In the genomic region with DNA sequence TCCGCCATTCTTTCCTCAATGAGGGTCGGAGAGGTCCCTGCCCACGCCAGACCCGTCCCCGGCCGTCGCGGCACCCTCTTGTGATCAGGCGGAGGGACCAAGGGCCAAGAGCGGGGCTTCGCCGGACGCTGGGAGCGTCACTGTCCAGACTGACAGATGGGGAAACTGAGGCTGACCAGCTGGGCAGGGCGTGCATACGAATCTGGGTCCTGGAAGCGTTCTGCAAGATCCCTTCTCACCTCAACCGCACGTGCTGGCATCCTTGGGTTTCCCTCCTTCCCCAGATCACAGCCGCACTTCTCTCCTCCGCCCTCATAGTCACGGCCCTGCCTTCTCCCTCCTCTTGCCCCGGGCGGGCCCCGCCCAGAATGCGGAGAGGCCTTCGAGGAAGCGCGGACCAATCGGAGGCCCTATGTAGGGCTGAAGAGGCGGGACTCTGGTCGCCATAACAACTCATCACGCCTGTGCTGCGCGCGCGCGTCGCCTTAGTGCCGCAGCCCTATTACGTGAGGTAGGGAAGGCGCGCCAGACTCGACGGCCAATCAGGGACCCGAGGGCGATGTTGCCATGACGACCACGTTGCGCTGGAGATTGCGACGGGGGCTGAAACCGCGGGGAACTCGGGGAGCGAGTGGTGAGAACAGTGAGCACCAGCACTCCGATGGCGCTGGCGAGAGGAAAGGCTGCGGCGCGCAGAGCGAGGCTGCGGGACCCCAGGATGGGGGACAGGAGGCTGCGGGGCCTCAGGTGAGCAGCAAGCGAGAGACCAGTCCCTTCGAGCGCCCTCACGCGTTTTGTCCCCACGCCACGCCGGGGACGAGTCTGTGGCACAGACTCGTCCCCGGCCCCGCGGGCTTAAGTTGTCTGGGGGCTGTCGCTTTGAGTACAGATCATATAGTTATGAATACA, we compare ENCODE assay signal across 1 cellular context.
TF ChIP-seq lines count a peak whose summit lies in the region.

No MANE protein-coding gene starts in this region.

TF ChIP-seq in WTC11, 78 proteins besides CTCF, POLR2A, EP300 and RAD21 (continued from another document and continues in another):
- TF ChIP-seq, protein P1, sequence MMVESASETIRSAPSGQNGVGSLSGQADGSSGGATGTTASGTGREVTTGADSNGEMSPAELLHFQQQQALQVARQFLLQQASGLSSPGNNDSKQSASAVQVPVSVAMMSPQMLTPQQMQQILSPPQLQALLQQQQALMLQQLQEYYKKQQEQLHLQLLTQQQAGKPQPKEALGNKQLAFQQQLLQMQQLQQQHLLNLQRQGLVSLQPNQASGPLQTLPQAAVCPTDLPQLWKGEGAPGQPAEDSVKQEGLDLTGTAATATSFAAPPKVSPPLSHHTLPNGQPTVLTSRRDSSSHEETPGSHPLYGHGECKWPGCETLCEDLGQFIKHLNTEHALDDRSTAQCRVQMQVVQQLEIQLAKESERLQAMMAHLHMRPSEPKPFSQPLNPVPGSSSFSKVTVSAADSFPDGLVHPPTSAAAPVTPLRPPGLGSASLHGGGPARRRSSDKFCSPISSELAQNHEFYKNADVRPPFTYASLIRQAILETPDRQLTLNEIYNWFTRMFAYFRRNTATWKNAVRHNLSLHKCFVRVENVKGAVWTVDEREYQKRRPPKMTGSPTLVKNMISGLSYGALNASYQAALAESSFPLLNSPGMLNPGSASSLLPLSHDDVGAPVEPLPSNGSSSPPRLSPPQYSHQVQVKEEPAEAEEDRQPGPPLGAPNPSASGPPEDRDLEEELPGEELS (CRISPR knock-in tag; IDR thresholded peaks at IDR 0.05) = no peak
- TF ChIP-seq CREM (CRISPR knock-in tag; IDR thresholded peaks at IDR 0.05) = peak; percentile 91
- TF ChIP-seq ERG (CRISPR knock-in tag; IDR thresholded peaks at IDR 0.05) = no peak
- TF ChIP-seq RORB (CRISPR knock-in tag; IDR thresholded peaks at IDR 0.05) = no peak
- no peak for TF ChIP-seq PREB (CRISPR knock-in tag; IDR thresholded peaks at IDR 0.05; ENCODE audit: borderline replicate concordance)
- TF ChIP-seq ZBTB43 (CRISPR knock-in tag; IDR thresholded peaks at IDR 0.05) = no peak
- TF ChIP-seq, protein P2, sequence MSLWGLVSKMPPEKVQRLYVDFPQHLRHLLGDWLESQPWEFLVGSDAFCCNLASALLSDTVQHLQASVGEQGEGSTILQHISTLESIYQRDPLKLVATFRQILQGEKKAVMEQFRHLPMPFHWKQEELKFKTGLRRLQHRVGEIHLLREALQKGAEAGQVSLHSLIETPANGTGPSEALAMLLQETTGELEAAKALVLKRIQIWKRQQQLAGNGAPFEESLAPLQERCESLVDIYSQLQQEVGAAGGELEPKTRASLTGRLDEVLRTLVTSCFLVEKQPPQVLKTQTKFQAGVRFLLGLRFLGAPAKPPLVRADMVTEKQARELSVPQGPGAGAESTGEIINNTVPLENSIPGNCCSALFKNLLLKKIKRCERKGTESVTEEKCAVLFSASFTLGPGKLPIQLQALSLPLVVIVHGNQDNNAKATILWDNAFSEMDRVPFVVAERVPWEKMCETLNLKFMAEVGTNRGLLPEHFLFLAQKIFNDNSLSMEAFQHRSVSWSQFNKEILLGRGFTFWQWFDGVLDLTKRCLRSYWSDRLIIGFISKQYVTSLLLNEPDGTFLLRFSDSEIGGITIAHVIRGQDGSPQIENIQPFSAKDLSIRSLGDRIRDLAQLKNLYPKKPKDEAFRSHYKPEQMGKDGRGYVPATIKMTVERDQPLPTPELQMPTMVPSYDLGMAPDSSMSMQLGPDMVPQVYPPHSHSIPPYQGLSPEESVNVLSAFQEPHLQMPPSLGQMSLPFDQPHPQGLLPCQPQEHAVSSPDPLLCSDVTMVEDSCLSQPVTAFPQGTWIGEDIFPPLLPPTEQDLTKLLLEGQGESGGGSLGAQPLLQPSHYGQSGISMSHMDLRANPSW (CRISPR knock-in tag; conservative IDR thresholded peaks at IDR 0.05; ENCODE audit: low read depth) = no peak
- TF ChIP-seq, protein P3, sequence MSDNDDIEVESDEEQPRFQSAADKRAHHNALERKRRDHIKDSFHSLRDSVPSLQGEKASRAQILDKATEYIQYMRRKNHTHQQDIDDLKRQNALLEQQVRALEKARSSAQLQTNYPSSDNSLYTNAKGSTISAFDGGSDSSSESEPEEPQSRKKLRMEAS (CRISPR knock-in tag; IDR thresholded peaks at IDR 0.05) = peak; percentile 92
- TF ChIP-seq, protein P4, sequence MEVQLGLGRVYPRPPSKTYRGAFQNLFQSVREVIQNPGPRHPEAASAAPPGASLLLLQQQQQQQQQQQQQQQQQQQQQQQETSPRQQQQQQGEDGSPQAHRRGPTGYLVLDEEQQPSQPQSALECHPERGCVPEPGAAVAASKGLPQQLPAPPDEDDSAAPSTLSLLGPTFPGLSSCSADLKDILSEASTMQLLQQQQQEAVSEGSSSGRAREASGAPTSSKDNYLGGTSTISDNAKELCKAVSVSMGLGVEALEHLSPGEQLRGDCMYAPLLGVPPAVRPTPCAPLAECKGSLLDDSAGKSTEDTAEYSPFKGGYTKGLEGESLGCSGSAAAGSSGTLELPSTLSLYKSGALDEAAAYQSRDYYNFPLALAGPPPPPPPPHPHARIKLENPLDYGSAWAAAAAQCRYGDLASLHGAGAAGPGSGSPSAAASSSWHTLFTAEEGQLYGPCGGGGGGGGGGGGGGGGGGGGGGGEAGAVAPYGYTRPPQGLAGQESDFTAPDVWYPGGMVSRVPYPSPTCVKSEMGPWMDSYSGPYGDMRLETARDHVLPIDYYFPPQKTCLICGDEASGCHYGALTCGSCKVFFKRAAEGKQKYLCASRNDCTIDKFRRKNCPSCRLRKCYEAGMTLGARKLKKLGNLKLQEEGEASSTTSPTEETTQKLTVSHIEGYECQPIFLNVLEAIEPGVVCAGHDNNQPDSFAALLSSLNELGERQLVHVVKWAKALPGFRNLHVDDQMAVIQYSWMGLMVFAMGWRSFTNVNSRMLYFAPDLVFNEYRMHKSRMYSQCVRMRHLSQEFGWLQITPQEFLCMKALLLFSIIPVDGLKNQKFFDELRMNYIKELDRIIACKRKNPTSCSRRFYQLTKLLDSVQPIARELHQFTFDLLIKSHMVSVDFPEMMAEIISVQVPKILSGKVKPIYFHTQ (CRISPR knock-in tag; IDR thresholded peaks at IDR 0.05) = no peak
- no peak for TF ChIP-seq RELA (CRISPR knock-in tag; IDR thresholded peaks at IDR 0.05; ENCODE audit: borderline replicate concordance)
- TF ChIP-seq MXD4 (CRISPR knock-in tag; IDR thresholded peaks at IDR 0.05; ENCODE audit: borderline replicate concordance) = no peak
- peak; percentile 89 for TF ChIP-seq SP1 (CRISPR knock-in tag; conservative IDR thresholded peaks at IDR 0.05)
- no peak for TF ChIP-seq SMAD4 (CRISPR knock-in tag; IDR thresholded peaks at IDR 0.05)
- no peak for TF ChIP-seq EMX1 (CRISPR knock-in tag; IDR thresholded peaks at IDR 0.05)
- TF ChIP-seq HMGA2 (CRISPR knock-in tag; IDR thresholded peaks at IDR 0.05) = no peak
- TF ChIP-seq ZNF138 (CRISPR knock-in tag; conservative IDR thresholded peaks at IDR 0.05) = no peak
- no peak for TF ChIP-seq NFATC4 (CRISPR knock-in tag; IDR thresholded peaks at IDR 0.05)
- no peak for TF ChIP-seq HMGXB4 (CRISPR knock-in tag; IDR thresholded peaks at IDR 0.05)
- TF ChIP-seq NR2C2 (CRISPR knock-in tag; IDR thresholded peaks at IDR 0.05) = no peak
- peak; percentile 94 for TF ChIP-seq NFYB (CRISPR knock-in tag; conservative IDR thresholded peaks at IDR 0.05; ENCODE audit: low read depth)
- TF ChIP-seq IRF2 (CRISPR knock-in tag; IDR thresholded peaks at IDR 0.05; ENCODE audit: borderline replicate concordance, low read depth) = no peak
- TF ChIP-seq E2F1 (CRISPR knock-in tag; IDR thresholded peaks at IDR 0.05) = no peak; the same call in 1 of the 2 replicates
- TF ChIP-seq, protein P5, sequence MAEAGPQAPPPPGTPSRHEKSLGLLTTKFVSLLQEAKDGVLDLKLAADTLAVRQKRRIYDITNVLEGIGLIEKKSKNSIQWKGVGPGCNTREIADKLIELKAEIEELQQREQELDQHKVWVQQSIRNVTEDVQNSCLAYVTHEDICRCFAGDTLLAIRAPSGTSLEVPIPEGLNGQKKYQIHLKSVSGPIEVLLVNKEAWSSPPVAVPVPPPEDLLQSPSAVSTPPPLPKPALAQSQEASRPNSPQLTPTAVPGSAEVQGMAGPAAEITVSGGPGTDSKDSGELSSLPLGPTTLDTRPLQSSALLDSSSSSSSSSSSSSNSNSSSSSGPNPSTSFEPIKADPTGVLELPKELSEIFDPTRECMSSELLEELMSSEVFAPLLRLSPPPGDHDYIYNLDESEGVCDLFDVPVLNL (CRISPR knock-in tag; IDR thresholded peaks at IDR 0.05; ENCODE audit: borderline replicate concordance, low read depth) = no peak
- TF ChIP-seq, protein P6, sequence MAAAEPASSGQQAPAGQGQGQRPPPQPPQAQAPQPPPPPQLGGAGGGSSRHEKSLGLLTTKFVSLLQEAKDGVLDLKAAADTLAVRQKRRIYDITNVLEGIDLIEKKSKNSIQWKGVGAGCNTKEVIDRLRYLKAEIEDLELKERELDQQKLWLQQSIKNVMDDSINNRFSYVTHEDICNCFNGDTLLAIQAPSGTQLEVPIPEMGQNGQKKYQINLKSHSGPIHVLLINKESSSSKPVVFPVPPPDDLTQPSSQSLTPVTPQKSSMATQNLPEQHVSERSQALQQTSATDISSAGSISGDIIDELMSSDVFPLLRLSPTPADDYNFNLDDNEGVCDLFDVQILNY (CRISPR knock-in tag; IDR thresholded peaks at IDR 0.05) = peak; percentile 98
- TF ChIP-seq CBFB (CRISPR knock-in tag; IDR thresholded peaks at IDR 0.05; ENCODE audit: low read depth) = no peak
- TF ChIP-seq ZNF121 (CRISPR knock-in tag; IDR thresholded peaks at IDR 0.05) = no peak
- TF ChIP-seq, protein P7, sequence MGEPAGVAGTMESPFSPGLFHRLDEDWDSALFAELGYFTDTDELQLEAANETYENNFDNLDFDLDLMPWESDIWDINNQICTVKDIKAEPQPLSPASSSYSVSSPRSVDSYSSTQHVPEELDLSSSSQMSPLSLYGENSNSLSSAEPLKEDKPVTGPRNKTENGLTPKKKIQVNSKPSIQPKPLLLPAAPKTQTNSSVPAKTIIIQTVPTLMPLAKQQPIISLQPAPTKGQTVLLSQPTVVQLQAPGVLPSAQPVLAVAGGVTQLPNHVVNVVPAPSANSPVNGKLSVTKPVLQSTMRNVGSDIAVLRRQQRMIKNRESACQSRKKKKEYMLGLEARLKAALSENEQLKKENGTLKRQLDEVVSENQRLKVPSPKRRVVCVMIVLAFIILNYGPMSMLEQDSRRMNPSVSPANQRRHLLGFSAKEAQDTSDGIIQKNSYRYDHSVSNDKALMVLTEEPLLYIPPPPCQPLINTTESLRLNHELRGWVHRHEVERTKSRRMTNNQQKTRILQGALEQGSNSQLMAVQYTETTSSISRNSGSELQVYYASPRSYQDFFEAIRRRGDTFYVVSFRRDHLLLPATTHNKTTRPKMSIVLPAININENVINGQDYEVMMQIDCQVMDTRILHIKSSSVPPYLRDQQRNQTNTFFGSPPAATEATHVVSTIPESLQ (CRISPR knock-in tag; IDR thresholded peaks at IDR 0.05) = no peak
- TF ChIP-seq ESRRA (CRISPR knock-in tag; IDR thresholded peaks at IDR 0.05; ENCODE audit: borderline replicate concordance) = no peak
- peak; percentile 70; the same call in 1 of the 2 replicates for TF ChIP-seq CREB1 (CRISPR knock-in tag; IDR thresholded peaks at IDR 0.05)
- TF ChIP-seq FOXP1 (CRISPR knock-in tag; IDR thresholded peaks at IDR 0.05; ENCODE audit: borderline replicate concordance) = peak; percentile 54; the same call in 1 of the 2 replicates
- no peak for TF ChIP-seq ZNF219 (CRISPR knock-in tag; IDR thresholded peaks at IDR 0.05; ENCODE audit: borderline replicate concordance)
- TF ChIP-seq, protein P8, sequence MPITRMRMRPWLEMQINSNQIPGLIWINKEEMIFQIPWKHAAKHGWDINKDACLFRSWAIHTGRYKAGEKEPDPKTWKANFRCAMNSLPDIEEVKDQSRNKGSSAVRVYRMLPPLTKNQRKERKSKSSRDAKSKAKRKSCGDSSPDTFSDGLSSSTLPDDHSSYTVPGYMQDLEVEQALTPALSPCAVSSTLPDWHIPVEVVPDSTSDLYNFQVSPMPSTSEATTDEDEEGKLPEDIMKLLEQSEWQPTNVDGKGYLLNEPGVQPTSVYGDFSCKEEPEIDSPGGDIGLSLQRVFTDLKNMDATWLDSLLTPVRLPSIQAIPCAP (CRISPR knock-in tag; IDR thresholded peaks at IDR 0.05) = no peak
